2 cellular contexts compared by ENCODE assay signal in genomic region chr7:150971242-150972048, GRCh38.
A peak's percentile ranks its signal among the peaks of the same experiment; 100 is the strongest.
TF ChIP-seq lines count a peak whose summit lies in the region.

No MANE protein-coding gene starts in this region.

TF ChIP-seq in WTC11, 78 proteins besides CTCF, POLR2A, EP300 and RAD21:
- TF ChIP-seq ZNF416 (CRISPR knock-in tag; IDR thresholded peaks at IDR 0.05) (no peak), NFYB (CRISPR knock-in tag; conservative IDR thresholded peaks at IDR 0.05; ENCODE audit: low read depth) (no peak), ARID4B (CRISPR knock-in tag; IDR thresholded peaks at IDR 0.05; ENCODE audit: borderline replicate concordance) (no peak)

TF ChIP-seq in HepG2, 621 proteins besides CTCF, POLR2A, EP300 and RAD21:
- TF ChIP-seq, protein P1, sequence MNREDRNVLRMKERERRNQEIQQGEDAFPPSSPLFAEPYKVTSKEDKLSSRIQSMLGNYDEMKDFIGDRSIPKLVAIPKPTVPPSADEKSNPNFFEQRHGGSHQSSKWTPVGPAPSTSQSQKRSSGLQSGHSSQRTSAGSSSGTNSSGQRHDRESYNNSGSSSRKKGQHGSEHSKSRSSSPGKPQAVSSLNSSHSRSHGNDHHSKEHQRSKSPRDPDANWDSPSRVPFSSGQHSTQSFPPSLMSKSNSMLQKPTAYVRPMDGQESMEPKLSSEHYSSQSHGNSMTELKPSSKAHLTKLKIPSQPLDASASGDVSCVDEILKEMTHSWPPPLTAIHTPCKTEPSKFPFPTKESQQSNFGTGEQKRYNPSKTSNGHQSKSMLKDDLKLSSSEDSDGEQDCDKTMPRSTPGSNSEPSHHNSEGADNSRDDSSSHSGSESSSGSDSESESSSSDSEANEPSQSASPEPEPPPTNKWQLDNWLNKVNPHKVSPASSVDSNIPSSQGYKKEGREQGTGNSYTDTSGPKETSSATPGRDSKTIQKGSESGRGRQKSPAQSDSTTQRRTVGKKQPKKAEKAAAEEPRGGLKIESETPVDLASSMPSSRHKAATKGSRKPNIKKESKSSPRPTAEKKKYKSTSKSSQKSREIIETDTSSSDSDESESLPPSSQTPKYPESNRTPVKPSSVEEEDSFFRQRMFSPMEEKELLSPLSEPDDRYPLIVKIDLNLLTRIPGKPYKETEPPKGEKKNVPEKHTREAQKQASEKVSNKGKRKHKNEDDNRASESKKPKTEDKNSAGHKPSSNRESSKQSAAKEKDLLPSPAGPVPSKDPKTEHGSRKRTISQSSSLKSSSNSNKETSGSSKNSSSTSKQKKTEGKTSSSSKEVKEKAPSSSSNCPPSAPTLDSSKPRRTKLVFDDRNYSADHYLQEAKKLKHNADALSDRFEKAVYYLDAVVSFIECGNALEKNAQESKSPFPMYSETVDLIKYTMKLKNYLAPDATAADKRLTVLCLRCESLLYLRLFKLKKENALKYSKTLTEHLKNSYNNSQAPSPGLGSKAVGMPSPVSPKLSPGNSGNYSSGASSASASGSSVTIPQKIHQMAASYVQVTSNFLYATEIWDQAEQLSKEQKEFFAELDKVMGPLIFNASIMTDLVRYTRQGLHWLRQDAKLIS (CRISPR knock-in tag; IDR thresholded peaks at IDR 0.05), result no peak
- TF ChIP-seq, protein P2, sequence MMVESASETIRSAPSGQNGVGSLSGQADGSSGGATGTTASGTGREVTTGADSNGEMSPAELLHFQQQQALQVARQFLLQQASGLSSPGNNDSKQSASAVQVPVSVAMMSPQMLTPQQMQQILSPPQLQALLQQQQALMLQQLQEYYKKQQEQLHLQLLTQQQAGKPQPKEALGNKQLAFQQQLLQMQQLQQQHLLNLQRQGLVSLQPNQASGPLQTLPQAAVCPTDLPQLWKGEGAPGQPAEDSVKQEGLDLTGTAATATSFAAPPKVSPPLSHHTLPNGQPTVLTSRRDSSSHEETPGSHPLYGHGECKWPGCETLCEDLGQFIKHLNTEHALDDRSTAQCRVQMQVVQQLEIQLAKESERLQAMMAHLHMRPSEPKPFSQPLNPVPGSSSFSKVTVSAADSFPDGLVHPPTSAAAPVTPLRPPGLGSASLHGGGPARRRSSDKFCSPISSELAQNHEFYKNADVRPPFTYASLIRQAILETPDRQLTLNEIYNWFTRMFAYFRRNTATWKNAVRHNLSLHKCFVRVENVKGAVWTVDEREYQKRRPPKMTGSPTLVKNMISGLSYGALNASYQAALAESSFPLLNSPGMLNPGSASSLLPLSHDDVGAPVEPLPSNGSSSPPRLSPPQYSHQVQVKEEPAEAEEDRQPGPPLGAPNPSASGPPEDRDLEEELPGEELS (CRISPR knock-in tag; IDR thresholded peaks at IDR 0.05), result no peak
- TF ChIP-seq MLXIP (CRISPR knock-in tag; IDR thresholded peaks at IDR 0.05; ENCODE audit: borderline replicate concordance), result no peak
- peak; percentile 61; the same call in 1 of the 2 replicates for TF ChIP-seq RFX1 (IDR thresholded peaks at IDR 0.05)
- TF ChIP-seq ATM (IDR thresholded peaks at IDR 0.05; ENCODE audit: borderline replicate concordance), result no peak
- TF ChIP-seq HOXA9 (CRISPR knock-in tag; IDR thresholded peaks at IDR 0.05; ENCODE audit: borderline replicate concordance), result no peak
